1 cellular context compared by ENCODE assay signal in genomic region chr20:44210422-44211176, GRCh38.
A peak's percentile ranks its signal among the peaks of the same experiment; 100 is the strongest.
TF ChIP-seq lines count a peak whose summit lies in the region.

TSS of gene OSER1 (minus strand) at chr20:44210771. CDS start at chr20:44206957, 3,814 bp downstream.

TF ChIP-seq in WTC11, 78 proteins besides CTCF, POLR2A, EP300 and RAD21 (continued from another document and continues in another):
- peak; percentile 91 for TF ChIP-seq USF2 (CRISPR knock-in tag; IDR thresholded peaks at IDR 0.05)
- peak; percentile 93 for TF ChIP-seq GABPB1 (CRISPR knock-in tag; IDR thresholded peaks at IDR 0.05)
- TF ChIP-seq AFF4 (CRISPR knock-in tag; IDR thresholded peaks at IDR 0.05; ENCODE audit: borderline replicate concordance) = no peak
- TF ChIP-seq ZNF396 (CRISPR knock-in tag; IDR thresholded peaks at IDR 0.05; ENCODE audit: borderline replicate concordance) = no peak
- peak; percentile 92 for TF ChIP-seq MAX (CRISPR knock-in tag; IDR thresholded peaks at IDR 0.05)
- no peak for TF ChIP-seq ZNF671 (CRISPR knock-in tag; IDR thresholded peaks at IDR 0.05)
- no peak for TF ChIP-seq ATF1 (CRISPR knock-in tag; IDR thresholded peaks at IDR 0.05)
- TF ChIP-seq HMGA2 (CRISPR knock-in tag; IDR thresholded peaks at IDR 0.05) = no peak
- TF ChIP-seq, protein P1, sequence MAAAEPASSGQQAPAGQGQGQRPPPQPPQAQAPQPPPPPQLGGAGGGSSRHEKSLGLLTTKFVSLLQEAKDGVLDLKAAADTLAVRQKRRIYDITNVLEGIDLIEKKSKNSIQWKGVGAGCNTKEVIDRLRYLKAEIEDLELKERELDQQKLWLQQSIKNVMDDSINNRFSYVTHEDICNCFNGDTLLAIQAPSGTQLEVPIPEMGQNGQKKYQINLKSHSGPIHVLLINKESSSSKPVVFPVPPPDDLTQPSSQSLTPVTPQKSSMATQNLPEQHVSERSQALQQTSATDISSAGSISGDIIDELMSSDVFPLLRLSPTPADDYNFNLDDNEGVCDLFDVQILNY (CRISPR knock-in tag; IDR thresholded peaks at IDR 0.05) = no peak
- no peak for TF ChIP-seq JUN (CRISPR knock-in tag; IDR thresholded peaks at IDR 0.05)
- no peak for TF ChIP-seq ZNF263 (CRISPR knock-in tag; IDR thresholded peaks at IDR 0.05; ENCODE audit: low read depth)
- peak; percentile 99 for TF ChIP-seq FOXK1 (CRISPR knock-in tag; IDR thresholded peaks at IDR 0.05)
- TF ChIP-seq, protein P2, sequence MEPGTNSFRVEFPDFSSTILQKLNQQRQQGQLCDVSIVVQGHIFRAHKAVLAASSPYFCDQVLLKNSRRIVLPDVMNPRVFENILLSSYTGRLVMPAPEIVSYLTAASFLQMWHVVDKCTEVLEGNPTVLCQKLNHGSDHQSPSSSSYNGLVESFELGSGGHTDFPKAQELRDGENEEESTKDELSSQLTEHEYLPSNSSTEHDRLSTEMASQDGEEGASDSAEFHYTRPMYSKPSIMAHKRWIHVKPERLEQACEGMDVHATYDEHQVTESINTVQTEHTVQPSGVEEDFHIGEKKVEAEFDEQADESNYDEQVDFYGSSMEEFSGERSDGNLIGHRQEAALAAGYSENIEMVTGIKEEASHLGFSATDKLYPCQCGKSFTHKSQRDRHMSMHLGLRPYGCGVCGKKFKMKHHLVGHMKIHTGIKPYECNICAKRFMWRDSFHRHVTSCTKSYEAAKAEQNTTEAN (CRISPR knock-in tag; IDR thresholded peaks at IDR 0.05) = no peak
- no peak for TF ChIP-seq CREB1 (CRISPR knock-in tag; IDR thresholded peaks at IDR 0.05)
- no peak for TF ChIP-seq ETV6 (CRISPR knock-in tag; IDR thresholded peaks at IDR 0.05)
- TF ChIP-seq, protein P3, sequence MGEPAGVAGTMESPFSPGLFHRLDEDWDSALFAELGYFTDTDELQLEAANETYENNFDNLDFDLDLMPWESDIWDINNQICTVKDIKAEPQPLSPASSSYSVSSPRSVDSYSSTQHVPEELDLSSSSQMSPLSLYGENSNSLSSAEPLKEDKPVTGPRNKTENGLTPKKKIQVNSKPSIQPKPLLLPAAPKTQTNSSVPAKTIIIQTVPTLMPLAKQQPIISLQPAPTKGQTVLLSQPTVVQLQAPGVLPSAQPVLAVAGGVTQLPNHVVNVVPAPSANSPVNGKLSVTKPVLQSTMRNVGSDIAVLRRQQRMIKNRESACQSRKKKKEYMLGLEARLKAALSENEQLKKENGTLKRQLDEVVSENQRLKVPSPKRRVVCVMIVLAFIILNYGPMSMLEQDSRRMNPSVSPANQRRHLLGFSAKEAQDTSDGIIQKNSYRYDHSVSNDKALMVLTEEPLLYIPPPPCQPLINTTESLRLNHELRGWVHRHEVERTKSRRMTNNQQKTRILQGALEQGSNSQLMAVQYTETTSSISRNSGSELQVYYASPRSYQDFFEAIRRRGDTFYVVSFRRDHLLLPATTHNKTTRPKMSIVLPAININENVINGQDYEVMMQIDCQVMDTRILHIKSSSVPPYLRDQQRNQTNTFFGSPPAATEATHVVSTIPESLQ (CRISPR knock-in tag; IDR thresholded peaks at IDR 0.05) = no peak
- TF ChIP-seq ZNF423 (CRISPR knock-in tag; IDR thresholded peaks at IDR 0.05) = no peak
- no peak for TF ChIP-seq SMAD4 (CRISPR knock-in tag; IDR thresholded peaks at IDR 0.05)
- TF ChIP-seq SOX15 (CRISPR knock-in tag; IDR thresholded peaks at IDR 0.05) = no peak
- TF ChIP-seq FOXJ3 (CRISPR knock-in tag; IDR thresholded peaks at IDR 0.05; ENCODE audit: borderline replicate concordance) = no peak
- TF ChIP-seq ZSCAN18 (CRISPR knock-in tag; IDR thresholded peaks at IDR 0.05) = no peak
- TF ChIP-seq, protein P4, sequence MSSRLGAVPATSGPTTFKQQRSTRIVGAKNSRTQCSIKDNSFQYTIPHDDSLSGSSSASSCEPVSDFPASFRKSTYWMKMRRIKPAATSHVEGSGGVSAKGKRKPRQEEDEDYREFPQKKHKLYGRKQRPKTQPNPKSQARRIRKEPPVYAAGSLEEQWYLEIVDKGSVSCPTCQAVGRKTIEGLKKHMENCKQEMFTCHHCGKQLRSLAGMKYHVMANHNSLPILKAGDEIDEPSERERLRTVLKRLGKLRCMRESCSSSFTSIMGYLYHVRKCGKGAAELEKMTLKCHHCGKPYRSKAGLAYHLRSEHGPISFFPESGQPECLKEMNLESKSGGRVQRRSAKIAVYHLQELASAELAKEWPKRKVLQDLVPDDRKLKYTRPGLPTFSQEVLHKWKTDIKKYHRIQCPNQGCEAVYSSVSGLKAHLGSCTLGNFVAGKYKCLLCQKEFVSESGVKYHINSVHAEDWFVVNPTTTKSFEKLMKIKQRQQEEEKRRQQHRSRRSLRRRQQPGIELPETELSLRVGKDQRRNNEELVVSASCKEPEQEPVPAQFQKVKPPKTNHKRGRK (CRISPR knock-in tag; IDR thresholded peaks at IDR 0.05; ENCODE audit: borderline replicate concordance) = no peak
- TF ChIP-seq, protein P5, sequence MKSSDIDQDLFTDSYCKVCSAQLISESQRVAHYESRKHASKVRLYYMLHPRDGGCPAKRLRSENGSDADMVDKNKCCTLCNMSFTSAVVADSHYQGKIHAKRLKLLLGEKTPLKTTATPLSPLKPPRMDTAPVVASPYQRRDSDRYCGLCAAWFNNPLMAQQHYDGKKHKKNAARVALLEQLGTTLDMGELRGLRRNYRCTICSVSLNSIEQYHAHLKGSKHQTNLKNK (CRISPR knock-in tag; IDR thresholded peaks at IDR 0.05) = no peak
- TF ChIP-seq KAT7 (CRISPR knock-in tag; IDR thresholded peaks at IDR 0.05; ENCODE audit: borderline replicate concordance) = no peak
- TF ChIP-seq NR3C1 (CRISPR knock-in tag; conservative IDR thresholded peaks at IDR 0.05; ENCODE audit: low read depth) = no peak
- TF ChIP-seq, protein P6, sequence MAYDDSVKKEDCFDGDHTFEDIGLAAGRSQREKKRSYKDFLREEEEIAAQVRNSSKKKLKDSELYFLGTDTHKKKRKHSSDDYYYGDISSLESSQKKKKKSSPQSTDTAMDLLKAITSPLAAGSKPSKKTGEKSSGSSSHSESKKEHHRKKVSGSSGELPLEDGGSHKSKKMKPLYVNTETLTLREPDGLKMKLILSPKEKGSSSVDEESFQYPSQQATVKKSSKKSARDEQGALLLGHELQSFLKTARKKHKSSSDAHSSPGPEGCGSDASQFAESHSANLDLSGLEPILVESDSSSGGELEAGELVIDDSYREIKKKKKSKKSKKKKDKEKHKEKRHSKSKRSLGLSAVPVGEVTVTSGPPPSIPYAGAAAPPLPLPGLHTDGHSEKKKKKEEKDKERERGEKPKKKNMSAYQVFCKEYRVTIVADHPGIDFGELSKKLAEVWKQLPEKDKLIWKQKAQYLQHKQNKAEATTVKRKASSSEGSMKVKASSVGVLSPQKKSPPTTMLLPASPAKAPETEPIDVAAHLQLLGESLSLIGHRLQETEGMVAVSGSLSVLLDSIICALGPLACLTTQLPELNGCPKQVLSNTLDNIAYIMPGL (CRISPR knock-in tag; IDR thresholded peaks at IDR 0.05) = peak; percentile 22
- no peak for TF ChIP-seq PRDM15 (CRISPR knock-in tag; IDR thresholded peaks at IDR 0.05)
- TF ChIP-seq, protein P7, sequence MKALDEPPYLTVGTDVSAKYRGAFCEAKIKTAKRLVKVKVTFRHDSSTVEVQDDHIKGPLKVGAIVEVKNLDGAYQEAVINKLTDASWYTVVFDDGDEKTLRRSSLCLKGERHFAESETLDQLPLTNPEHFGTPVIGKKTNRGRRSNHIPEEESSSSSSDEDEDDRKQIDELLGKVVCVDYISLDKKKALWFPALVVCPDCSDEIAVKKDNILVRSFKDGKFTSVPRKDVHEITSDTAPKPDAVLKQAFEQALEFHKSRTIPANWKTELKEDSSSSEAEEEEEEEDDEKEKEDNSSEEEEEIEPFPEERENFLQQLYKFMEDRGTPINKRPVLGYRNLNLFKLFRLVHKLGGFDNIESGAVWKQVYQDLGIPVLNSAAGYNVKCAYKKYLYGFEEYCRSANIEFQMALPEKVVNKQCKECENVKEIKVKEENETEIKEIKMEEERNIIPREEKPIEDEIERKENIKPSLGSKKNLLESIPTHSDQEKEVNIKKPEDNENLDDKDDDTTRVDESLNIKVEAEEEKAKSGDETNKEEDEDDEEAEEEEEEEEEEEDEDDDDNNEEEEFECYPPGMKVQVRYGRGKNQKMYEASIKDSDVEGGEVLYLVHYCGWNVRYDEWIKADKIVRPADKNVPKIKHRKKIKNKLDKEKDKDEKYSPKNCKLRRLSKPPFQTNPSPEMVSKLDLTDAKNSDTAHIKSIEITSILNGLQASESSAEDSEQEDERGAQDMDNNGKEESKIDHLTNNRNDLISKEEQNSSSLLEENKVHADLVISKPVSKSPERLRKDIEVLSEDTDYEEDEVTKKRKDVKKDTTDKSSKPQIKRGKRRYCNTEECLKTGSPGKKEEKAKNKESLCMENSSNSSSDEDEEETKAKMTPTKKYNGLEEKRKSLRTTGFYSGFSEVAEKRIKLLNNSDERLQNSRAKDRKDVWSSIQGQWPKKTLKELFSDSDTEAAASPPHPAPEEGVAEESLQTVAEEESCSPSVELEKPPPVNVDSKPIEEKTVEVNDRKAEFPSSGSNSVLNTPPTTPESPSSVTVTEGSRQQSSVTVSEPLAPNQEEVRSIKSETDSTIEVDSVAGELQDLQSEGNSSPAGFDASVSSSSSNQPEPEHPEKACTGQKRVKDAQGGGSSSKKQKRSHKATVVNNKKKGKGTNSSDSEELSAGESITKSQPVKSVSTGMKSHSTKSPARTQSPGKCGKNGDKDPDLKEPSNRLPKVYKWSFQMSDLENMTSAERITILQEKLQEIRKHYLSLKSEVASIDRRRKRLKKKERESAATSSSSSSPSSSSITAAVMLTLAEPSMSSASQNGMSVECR (CRISPR knock-in tag; IDR thresholded peaks at IDR 0.05; ENCODE audit: borderline replicate concordance) = peak; percentile 39; the same call in 1 of the 2 replicates
- no peak for TF ChIP-seq CDX4 (CRISPR knock-in tag; IDR thresholded peaks at IDR 0.05; ENCODE audit: borderline replicate concordance)
- no peak for TF ChIP-seq GTF2I (CRISPR knock-in tag; conservative IDR thresholded peaks at IDR 0.05)
- no peak for TF ChIP-seq ZNF219 (CRISPR knock-in tag; IDR thresholded peaks at IDR 0.05; ENCODE audit: borderline replicate concordance)
